Comparison of ENCODE assay signal across 8 cellular contexts in genomic region chr14:67487937-67488893, GRCh38. TPM values are rescaled to one million over a fixed set of nuclear protein-coding genes. Genes with fewer than 3 reads are reported as not detected.
DNase-seq lines count a peak whose midpoint lies in the region; ATAC-seq and TF ChIP-seq lines count a peak whose summit lies in the region.

TSS of gene TMEM229B (minus strand) at chr14:67488721. CDS start at chr14:67473923, 14,798 bp downstream.

- ATAC-seq in GM21360 (IDR thresholded peaks at IDR 0.05; ENCODE audit: unreplicated experiment) = peak; percentile 85

- intact Hi-C loops in activated CD4-positive, alpha-beta memory T cell treated with anti-CD3 and anti-CD28 coated beads for 36 hours (cut with micrococcal nuclease) = loop anchor here (1.0 to 5.0 kb wide), 2 partner anchors 27 to 126 kb away; partner anchors contain the start of gene EIF2S1
- intact Hi-C loops in esophagus muscularis mucosa (cut with DNase I) = no loop called here

- DNase-seq in activated CD4-positive, alpha-beta memory T cell treated with anti-CD3 and anti-CD28 coated beads for 36 hours = peak; percentile 88
- no peak for DNase-seq in esophagus muscularis mucosa (ENCODE audit: extremely low spot score)
- peak; percentile 40 to 67 for DNase-seq in stimulated activated CD4-positive, alpha-beta T cell treated with anti-CD3 and anti-CD28 coated beads, Interleukin-12 subunit alpha, Interleukin-12 subunit beta, amount 100 ng/mL, for 24 hours (ENCODE audit: low read depth in 2 of 2)
- no peak for DNase-seq in HuH-7 (ENCODE audit: low spot score)
- DNase-seq in mesothelial cell of epicardium (ENCODE audit: low spot score in 2 of 2, unreplicated experiment in 2 of 2) = no peak

- peak within 1 kb of the TSS; percentile 61 to 83 (median 76); a peak in 21 of 22 replicates for H3K9ac ChIP-seq in BLaER1 treated with 17β-estradiol and CSF1 and Interleukin-3, amounts not matched to agents 10 nM and 100 nM

- peaks cover 0 to 4% (median 0%) of the 10 kb centered on the region in 11 experiments; a peak in 1 of 22 replicates for H4K20me1 ChIP-seq in BLaER1 treated with 17β-estradiol and CSF1 and Interleukin-3, amounts not matched to agents 10 nM and 100 nM

- peak within 1 kb of the TSS; percentile 33 to 95 (median 85); a peak in 21 of 22 replicates for H3K27ac ChIP-seq in BLaER1 treated with 17β-estradiol and CSF1 and Interleukin-3, amounts not matched to agents 10 nM and 100 nM
- H3K27ac ChIP-seq in esophagus muscularis mucosa (replicated peaks in 1 of 4) = peak within 1 kb of the TSS in 3 of 4 donors; percentile 13 to 42 (median 25)

- no peak for TF ChIP-seq POLR2A in esophagus muscularis mucosa (IDR thresholded peaks at IDR 0.05; ENCODE audit: low read depth)

- 76% methylated on average over 13 of the region's 13 CpGs for WGBS in esophagus muscularis mucosa

- POLR2A ChIA-PET in activated CD4-positive, alpha-beta memory T cell treated with anti-CD3 and anti-CD28 coated beads for 36 hours (lab: Charles Lee) = interaction anchor here (0.9 to 1.2 kb wide), 2 partner anchors 17 to 21 kb away, joined by 3 read pairs; no protein-coding TSS in a partner anchor

- peaks cover 38 to 87% (median 71%) of the 10 kb centered on the region in 10 experiments for H3K4me1 ChIP-seq in BLaER1 treated with 17β-estradiol and CSF1 and Interleukin-3, amounts not matched to agents 10 nM and 100 nM
- H3K4me1 ChIP-seq in esophagus muscularis mucosa = peaks cover 0 to 18% (median 2%) of the 10 kb centered on the region in 4 donors

- H3K27ac Mint-ChIP-seq in IgD-negative memory B cell = peak within 1 kb of the TSS; percentile 95 to 100 (median 98)
- peak within 1 kb of the TSS; percentile 80 for H3K27ac Mint-ChIP-seq in activated CD4-positive, alpha-beta memory T cell treated with anti-CD3 and anti-CD28 coated beads for 36 hours
- no peak within 1 kb of the TSS for H3K27ac Mint-ChIP-seq in mesothelial cell of epicardium

- peak within 1 kb of the TSS; percentile 38 to 63 (median 48); a peak in 18 of 20 replicates for H3K4me3 ChIP-seq in BLaER1 treated with 17β-estradiol and CSF1 and Interleukin-3, amounts not matched to agents 10 nM and 100 nM
- H3K4me3 ChIP-seq in esophagus muscularis mucosa = peak within 1 kb of the TSS; percentile 34 to 52 (median 39)

- H3K27me3 ChIP-seq in BLaER1 treated with 17β-estradiol and CSF1 and Interleukin-3, amounts not matched to agents 10 nM and 100 nM = no peaks in the 10 kb centered on the region
- H3K27me3 ChIP-seq in esophagus muscularis mucosa = no peaks in the 10 kb centered on the region

- H3K36me3 ChIP-seq in BLaER1 treated with 17β-estradiol and CSF1 and Interleukin-3, amounts not matched to agents 10 nM and 100 nM = 0 out of 22 replicates have a peak, but pooled peaks cover 0 to under 1% (median 0%) of the 10 kb centered on the region in 11 experiments
- H3K36me3 ChIP-seq in esophagus muscularis mucosa = peaks cover 0 to 11% (median 0%) of the 10 kb centered on the region in 4 donors

- H3K27me3 Mint-ChIP-seq in IgD-negative memory B cell (no peaks in the 10 kb centered on the region), mesothelial cell of epicardium (ENCODE audit: low read depth) (peaks cover 4% of the 10 kb centered on the region)
- peaks cover 1% of the 10 kb centered on the region for H3K27me3 Mint-ChIP-seq in activated CD4-positive, alpha-beta memory T cell treated with anti-CD3 and anti-CD28 coated beads for 36 hours

- no peak for TF ChIP-seq EP300 in esophagus muscularis mucosa (IDR thresholded peaks at IDR 0.05)

- TF ChIP-seq CTCF in esophagus muscularis mucosa (IDR thresholded peaks at IDR 0.05) (no peak), mesothelial cell of epicardium (IDR thresholded peaks at IDR 0.05; ENCODE audit: unreplicated experiment) (no peak)

- H3K36me3 Mint-ChIP-seq in IgD-negative memory B cell = peaks cover 13% of the 10 kb centered on the region
- peaks cover 6% of the 10 kb centered on the region for H3K36me3 Mint-ChIP-seq in activated CD4-positive, alpha-beta memory T cell treated with anti-CD3 and anti-CD28 coated beads for 36 hours
- H3K36me3 Mint-ChIP-seq in mesothelial cell of epicardium = peaks cover 5% of the 10 kb centered on the region

- H3K9me3 ChIP-seq in BLaER1 treated with 17β-estradiol and CSF1 and Interleukin-3, amounts not matched to agents 10 nM and 100 nM (replicated peaks in 1 of 11) = peaks cover 9 to 27% (median 16%) of the 10 kb centered on the region in 11 experiments
- H3K9me3 ChIP-seq in esophagus muscularis mucosa = peaks cover 0 to 7% (median 4%) of the 10 kb centered on the region in 4 donors

- H3K4me3 Mint-ChIP-seq in IgD-negative memory B cell (peak within 1 kb of the TSS; percentile 80 to 95 (median 89)), mesothelial cell of epicardium (no peak within 1 kb of the TSS)
- H3K4me3 Mint-ChIP-seq in activated CD4-positive, alpha-beta memory T cell treated with anti-CD3 and anti-CD28 coated beads for 36 hours = peak within 1 kb of the TSS; percentile 71

- peak within 1 kb of the TSS; percentile 79 to 98 (median 90) for H3K4me2 ChIP-seq in BLaER1 treated with 17β-estradiol and CSF1 and Interleukin-3, amounts not matched to agents 10 nM and 100 nM

- H3K4me1 Mint-ChIP-seq in IgD-negative memory B cell = peaks cover 35 to 65% (median 49%) of the 10 kb centered on the region in 3 donors
- peaks cover 47% of the 10 kb centered on the region for H3K4me1 Mint-ChIP-seq in activated CD4-positive, alpha-beta memory T cell treated with anti-CD3 and anti-CD28 coated beads for 36 hours (ENCODE audit: low read depth)
- peaks cover 13% of the 10 kb centered on the region for H3K4me1 Mint-ChIP-seq in mesothelial cell of epicardium

- CTCF ChIA-PET in activated CD4-positive, alpha-beta memory T cell treated with anti-CD3 and anti-CD28 coated beads for 36 hours (lab: Charles Lee) = interaction anchor here (0.7 to 2.8 kb wide), 5 partner anchors 28 to 129 kb away, joined by 3 to 14 read pairs (median 4); partner anchors contain the start of gene ATP6V1D

- peaks cover 2 to 5% (median 4%) of the 10 kb centered on the region in 3 donors for H3K9me3 Mint-ChIP-seq in IgD-negative memory B cell
- H3K9me3 Mint-ChIP-seq in activated CD4-positive, alpha-beta memory T cell treated with anti-CD3 and anti-CD28 coated beads for 36 hours = peaks cover 7% of the 10 kb centered on the region
- peaks cover 8% of the 10 kb centered on the region for H3K9me3 Mint-ChIP-seq in mesothelial cell of epicardium

RNA-seq across cellular contexts. Expression of gene TMEM229B, which starts in this region (rescaled TPM):
- polyA plus RNA-seq in IgD-negative memory B cell = 7.0 TPM
- total RNA-seq in activated CD4-positive, alpha-beta memory T cell treated with anti-CD3 and anti-CD28 coated beads for 36 hours = 1 to 10 TPM in 1 of 2 experiments, under 1 TPM in 1; 0.93 to 1.1 TPM
- total RNA-seq in esophagus muscularis mucosa = 1 to 10 TPM; 2.0 to 4.2 (median 3.4) TPM
- 0.41 to 0.83 TPM (median 0.66 TPM) in 3 replicates for total RNA-seq in mesothelial cell of epicardium

Comparison
In these comparisons a context has a peak if more than half of its experiments do, and no peak if none do; other contexts are left out.
1. DNase-seq: peak in activated CD4-positive, alpha-beta memory T cell treated with anti-CD3 and anti-CD28 coated beads for 36 hours (single experiment) and stimulated activated CD4-positive, alpha-beta T cell treated with anti-CD3 and anti-CD28 coated beads, Interleukin-12 subunit alpha, Interleukin-12 subunit beta, amount 100 ng/mL, for 24 hours (2 of 2); none in esophagus muscularis mucosa (single experiment), HuH-7 (single experiment) and mesothelial cell of epicardium (0 of 2).